Comparison of ENCODE assay signal across 8 cellular contexts in the genomic region with DNA sequence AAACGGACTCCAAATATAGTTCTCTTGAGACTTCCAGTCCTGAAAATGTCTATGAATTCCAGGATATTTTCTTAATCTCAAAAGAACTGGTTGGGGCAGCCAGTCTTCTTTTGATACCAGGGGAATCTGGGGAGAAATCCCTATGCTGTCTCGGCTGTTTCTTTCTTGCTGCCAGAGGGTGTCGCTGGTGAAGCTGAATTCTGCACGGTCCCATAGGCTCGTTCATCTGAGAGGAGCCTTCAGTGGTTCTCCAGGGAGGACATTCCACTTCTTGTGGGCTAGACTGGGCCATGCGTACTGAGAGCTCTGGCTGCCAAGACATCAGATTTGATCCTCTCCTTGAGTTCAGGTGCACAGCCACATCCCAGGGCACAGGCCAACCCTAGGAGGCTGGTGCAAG.
DNase-seq lines count a peak whose midpoint lies in the region; ATAC-seq and TF ChIP-seq lines count a peak whose summit lies in the region.

No MANE protein-coding gene starts in this region.

- no peak for ATAC-seq in HG03565 (IDR thresholded peaks at IDR 0.05; ENCODE audit: unreplicated experiment)
- ATAC-seq in HG03469 (IDR thresholded peaks at IDR 0.05; ENCODE audit: unreplicated experiment), result no peak

- H3K9ac ChIP-seq in OCI-LY3 (ENCODE audit: low read length), result no peak overlapping the region

- intact Hi-C loops in lower leg skin (cut with DNase I; ENCODE audit: low total_unique reads), result no loop called here

- DNase-seq in GM19238 (ENCODE audit: insufficient read length, low spot score) (peak; percentile 5), fibroblast of villous mesenchyme (ENCODE audit: low read depth) (no peak), retina (peak; percentile 19), lower leg skin (ENCODE audit: low spot score in 2 of 2) (no peak), NCI-H2227 treated with DMSO at 0.1 percent for 48 hours (lab: John Stamatoyannopoulos, UW) (no peak)

- H3K36me3 ChIP-seq in OCI-LY3 (replicated peaks; ENCODE audit: low read depth, low read length), result no peaks in the 10 kb centered on the region

- no peak for TF ChIP-seq POLR2A in lower leg skin (IDR thresholded peaks at IDR 0.05)

- no peak overlapping the region for H3K27ac ChIP-seq in OCI-LY3 (ENCODE audit: low read length)

- H2AFZ ChIP-seq in OCI-LY3 (ENCODE audit: low read depth, low read length), result no peak overlapping the region

- no peaks in the 10 kb centered on the region for H3K4me1 ChIP-seq in OCI-LY3 (ENCODE audit: low read length)

- no peaks in the 10 kb centered on the region for H3K79me2 ChIP-seq in OCI-LY3 (ENCODE audit: low read length)

- 22 to 31% methylated on average over 6 of the region's 6 CpGs for WGBS in lower leg skin, 2 donors

- H3K9me3 ChIP-seq in OCI-LY3 (ENCODE audit: insufficient read depth, low read length), result no peaks in the 10 kb centered on the region

- H3K4me2 ChIP-seq in OCI-LY3 (ENCODE audit: low read length), result no peak overlapping the region

- H3K4me3 ChIP-seq in OCI-LY3 (ENCODE audit: low read length) (no peak overlapping the region), fibroblast of villous mesenchyme (ENCODE audit: low read depth, low read length) (no peak overlapping the region), lower leg skin (ENCODE audit: low read depth, poor library complexity, severe bottlenecking) (no peak overlapping the region)

- no peaks in the 10 kb centered on the region for H3K27me3 ChIP-seq in OCI-LY3 (ENCODE audit: low read depth, low read length)

- H4K20me1 ChIP-seq in OCI-LY3 (ENCODE audit: insufficient read depth, low read length), result no peaks in the 10 kb centered on the region

- TF ChIP-seq CTCF in OCI-LY3 (IDR thresholded peaks at IDR 0.05; ENCODE audit: low read depth, low read length) (peak; percentile 10; the same call in 1 of the 2 replicates), fibroblast of villous mesenchyme (IDR thresholded peaks at IDR 0.05; ENCODE audit: insufficient read depth, low read depth, low read length) (peak; percentile 34), lower leg skin (IDR thresholded peaks at IDR 0.05) (no peak)

Comparison
In these comparisons a context has a peak if more than half of its experiments do, and no peak if none do; other contexts are left out.
1. DNase-seq: peak in GM19238 (single experiment) and retina (single experiment); none in fibroblast of villous mesenchyme (single experiment), lower leg skin (0 of 2) and NCI-H2227 treated with DMSO at 0.1 percent for 48 hours (single experiment).
2. CTCF ChIP-seq: peak in OCI-LY3 (single experiment) and fibroblast of villous mesenchyme (single experiment); none in lower leg skin (0 of 3).